8 cellular contexts compared by ENCODE assay signal in the genomic region with DNA sequence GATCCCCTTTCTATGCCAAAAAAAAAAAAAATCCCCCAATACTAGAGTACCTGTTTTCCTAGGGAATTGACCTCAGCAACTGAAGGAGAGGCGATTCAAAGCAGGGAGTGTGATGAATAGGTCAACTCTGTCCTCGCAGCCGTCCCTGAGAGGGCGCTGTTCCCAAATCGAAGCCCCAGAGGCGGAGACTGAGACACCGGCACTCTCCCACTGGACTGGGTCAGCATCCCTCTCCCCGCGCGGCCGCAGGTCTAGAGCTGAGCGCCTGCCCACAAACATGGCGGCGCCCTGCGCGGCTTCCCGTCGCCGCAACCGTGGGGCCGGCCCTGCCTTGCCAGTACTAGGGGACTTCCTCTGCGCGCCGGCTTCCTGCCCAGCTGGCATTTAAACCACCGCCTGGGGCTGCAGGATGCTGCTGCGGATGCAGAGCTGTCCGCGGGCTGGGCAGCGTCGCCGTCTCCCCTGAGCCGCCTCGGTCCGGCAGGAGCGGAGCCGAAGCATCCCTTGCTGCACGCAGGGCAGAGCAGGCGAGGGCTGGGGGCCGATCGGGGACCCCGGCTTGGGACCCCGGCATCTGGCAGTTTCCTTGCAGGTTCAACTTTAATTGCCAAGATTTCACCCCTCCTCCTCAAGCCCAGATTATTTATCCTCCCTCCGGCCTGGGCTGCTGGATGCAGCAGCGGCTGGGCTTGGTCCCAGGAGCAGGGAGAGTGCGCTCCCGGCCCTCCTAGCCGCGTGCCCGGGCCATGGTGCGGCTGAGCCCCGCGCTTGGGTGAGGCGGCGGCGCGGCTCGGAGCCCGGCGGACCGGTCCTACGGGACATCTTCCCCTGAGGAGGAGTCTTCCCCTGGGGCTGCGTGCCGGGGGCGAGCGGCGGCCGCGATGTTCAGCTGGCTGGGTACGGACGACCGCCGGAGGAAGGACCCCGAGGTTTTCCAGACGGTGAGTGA. TPM values are rescaled to one million over a fixed set of nuclear protein-coding genes. Genes with fewer than 3 reads are reported as not detected.
DNase-seq lines count a peak whose midpoint lies in the region; ATAC-seq and TF ChIP-seq lines count a peak whose summit lies in the region.

A gene (plus strand): TSS at position 412 of the 949 bp plus-strand sequence. CDS start 470 bp downstream, at position 882.

- intact Hi-C loops in PC-9 (cut with micrococcal nuclease; ENCODE audit: unreplicated experiment): loop anchor here (2.0 to 5.0 kb wide), 2 partner anchors 98 to 197 kb away; no protein-coding TSS in a partner anchor
- intact Hi-C loops in activated T-helper 2 cell treated with anti-CD3 and anti-CD28 coated beads, Interferon-gamma antibody, Interleukin-2, Interleukin-4, amounts not matched to agents 10 μg/mL and 5 μg/mL and 100 μg/mL, durations not matched to agents 14 hours and 24 hours and 36 hours (cut with micrococcal nuclease): loop anchor here (5.0 kb wide), 1 partner anchor 88 kb away; no protein-coding TSS in a partner anchor

- no peaks in the 10 kb centered on the region for H3K9me3 ChIP-seq in HUES48 (ENCODE audit: control insufficient read depth, insufficient read depth, low read length)
- H3K9me3 ChIP-seq in PC-9 (ENCODE audit: insufficient read depth, low read depth): no peaks in the 10 kb centered on the region

- H3K27me3 ChIP-seq in HUES48 (ENCODE audit: control insufficient read depth, insufficient read depth, low read length) (peaks cover 8% of the 10 kb centered on the region), PC-9 (ENCODE audit: insufficient read depth, low read depth) (no peaks in the 10 kb centered on the region)

- CTCF ChIA-PET in PC-9 (lab: Charles Lee): interaction anchor here (0.6 kb wide), 2 partner anchors 289 to 1493 kb away, joined by 3 to 4 read pairs; no protein-coding TSS in a partner anchor

- H3K79me2 ChIP-seq in PC-9 (ENCODE audit: low read depth): no peaks in the 10 kb centered on the region

- peak within 1 kb of the TSS; percentile 90 for H3K4me2 ChIP-seq in PC-9

- H3K4me3 Mint-ChIP-seq in activated T-helper 2 cell treated with anti-CD3 and anti-CD28 coated beads, Interferon-gamma antibody, Interleukin-2, Interleukin-4, amounts not matched to agents 10 μg/mL and 5 μg/mL and 100 μg/mL, durations not matched to agents 14 hours and 24 hours and 36 hours (ENCODE audit: low read depth): peak within 1 kb of the TSS; percentile 69
- H3K4me3 Mint-ChIP-seq in natural killer cell treated with Interleukin-12 subunit alpha and Interleukin-12 subunit beta and Interleukin-15 and Interleukin-18, amount 100 ng/mL, for 72 hours: peak within 1 kb of the TSS; percentile 73

- peaks cover 9% of the 10 kb centered on the region for H3K4me1 Mint-ChIP-seq in activated T-helper 2 cell treated with anti-CD3 and anti-CD28 coated beads, Interferon-gamma antibody, Interleukin-2, Interleukin-4, amounts not matched to agents 10 μg/mL and 5 μg/mL and 100 μg/mL, durations not matched to agents 14 hours and 24 hours and 36 hours (ENCODE audit: low read depth)
- peaks cover 17 to 19% of the 10 kb centered on the region in 2 donors for H3K4me1 Mint-ChIP-seq in natural killer cell treated with Interleukin-12 subunit alpha and Interleukin-12 subunit beta and Interleukin-15 and Interleukin-18, amount 100 ng/mL, for 72 hours (ENCODE audit: low read depth in 2 of 2)

- TSS peak; percentile 22 for BruUV-seq in PC-9 (replicated peaks; lab: Mats Ljungman, UMichigan)

- TF ChIP-seq CTCF in PC-9 (conservative IDR thresholded peaks at IDR 0.05) (peak; percentile 73), fibroblast of pulmonary artery (IDR thresholded peaks at IDR 0.05; ENCODE audit: low read length, missing control alignments) (peak; percentile 66)

- H3K9me2 ChIP-seq in PC-9 (ENCODE audit: insufficient read depth): no peaks in the 10 kb centered on the region

- H2AFZ ChIP-seq in PC-9: peak within 1 kb of the TSS; percentile 81

- H3F3A ChIP-seq in PC-9 (ENCODE audit: insufficient read depth, low read depth): peaks cover 10% of the 10 kb centered on the region; the same call in 1 of the 2 replicates

- H3K27me3 Mint-ChIP-seq in activated T-helper 2 cell treated with anti-CD3 and anti-CD28 coated beads, Interferon-gamma antibody, Interleukin-2, Interleukin-4, amounts not matched to agents 10 μg/mL and 5 μg/mL and 100 μg/mL, durations not matched to agents 14 hours and 24 hours and 36 hours (ENCODE audit: low read depth): peaks cover 18% of the 10 kb centered on the region
- H3K27me3 Mint-ChIP-seq in natural killer cell treated with Interleukin-12 subunit alpha and Interleukin-12 subunit beta and Interleukin-15 and Interleukin-18, amount 100 ng/mL, for 72 hours: peaks cover 0 to 17% of the 10 kb centered on the region in 2 donors

- POLR2A ChIA-PET in PC-9 (lab: Charles Lee; ENCODE audit: unreplicated experiment): no interaction called here

- peak; percentile 96 for DNase-seq in COLO668 (lab: John Stamatoyannopoulos, UW; ENCODE audit: unreplicated experiment)
- peak; percentile 69 to 82 for DNase-seq in PC-9
- DNase-seq in activated T-helper 2 cell treated with anti-CD3 and anti-CD28 coated beads, Interferon-gamma antibody, Interleukin-2, Interleukin-4, amounts not matched to agents 10 μg/mL and 5 μg/mL and 100 μg/mL, durations not matched to agents 14 hours and 24 hours and 36 hours (ENCODE audit: low spot score): peak; percentile 72
- peak; percentile 87 for DNase-seq in fibroblast of pulmonary artery (ENCODE audit: low read depth)
- DNase-seq in natural killer cell treated with Interleukin-12 subunit alpha and Interleukin-12 subunit beta and Interleukin-15 and Interleukin-18, amount 100 ng/mL, for 72 hours (ENCODE audit: low spot score): peak; percentile 91
- peak; percentile 77 for DNase-seq in stimulated activated naive CD4-positive, alpha-beta T cell treated with Interleukin-2 at 50 U/mL for 16 hours (lab: John Stamatoyannopoulos, UW)

- H3K36me3 ChIP-seq in HUES48 (ENCODE audit: control insufficient read depth, insufficient read depth, low read length) (no peaks in the 10 kb centered on the region), PC-9 (ENCODE audit: low read depth) (no peaks in the 10 kb centered on the region)

- ATAC-seq in GM21381 (IDR thresholded peaks at IDR 0.05; ENCODE audit: unreplicated experiment): peak; percentile 99
- ATAC-seq in natural killer cell treated with Interleukin-12 subunit alpha and Interleukin-12 subunit beta and Interleukin-15 and Interleukin-18, amount 100 ng/mL, for 72 hours: peak; percentile 97 to 98

- no peaks in the 10 kb centered on the region for H3K36me3 Mint-ChIP-seq in activated T-helper 2 cell treated with anti-CD3 and anti-CD28 coated beads, Interferon-gamma antibody, Interleukin-2, Interleukin-4, amounts not matched to agents 10 μg/mL and 5 μg/mL and 100 μg/mL, durations not matched to agents 14 hours and 24 hours and 36 hours (ENCODE audit: low read depth)
- H3K36me3 Mint-ChIP-seq in natural killer cell treated with Interleukin-12 subunit alpha and Interleukin-12 subunit beta and Interleukin-15 and Interleukin-18, amount 100 ng/mL, for 72 hours: no peaks in the 10 kb centered on the region

- H3K27ac ChIP-seq in HUES48 (ENCODE audit: low read depth, low read length): peak within 1 kb of the TSS; percentile 23
- H3K27ac ChIP-seq in PC-9: no peak within 1 kb of the TSS

- H3K4me1 ChIP-seq in HUES48 (ENCODE audit: control insufficient read depth, insufficient read depth, low read length) (peaks cover 12% of the 10 kb centered on the region; the same call in 1 of the 2 replicates), PC-9 (replicated peaks; ENCODE audit: insufficient read depth) (peaks cover 10% of the 10 kb centered on the region)

- no peaks in the 10 kb centered on the region for H4K20me1 ChIP-seq in PC-9 (ENCODE audit: insufficient read depth)

- H3K27ac Mint-ChIP-seq in activated T-helper 2 cell treated with anti-CD3 and anti-CD28 coated beads, Interferon-gamma antibody, Interleukin-2, Interleukin-4, amounts not matched to agents 10 μg/mL and 5 μg/mL and 100 μg/mL, durations not matched to agents 14 hours and 24 hours and 36 hours: no peak within 1 kb of the TSS
- H3K27ac Mint-ChIP-seq in natural killer cell treated with Interleukin-12 subunit alpha and Interleukin-12 subunit beta and Interleukin-15 and Interleukin-18, amount 100 ng/mL, for 72 hours: peak within 1 kb of the TSS; percentile 17 to 25

- H3K4me3 ChIP-seq in HUES48 (ENCODE audit: low read depth, low read length): peak within 1 kb of the TSS; percentile 82
- H3K4me3 ChIP-seq in PC-9: peak within 1 kb of the TSS; percentile 62
- peak within 1 kb of the TSS; percentile 67 for H3K4me3 ChIP-seq in fibroblast of pulmonary artery (replicated peaks; ENCODE audit: low read depth, low read length)

- peak within 1 kb of the TSS; percentile 55; the same call in 1 of the 2 replicates for H3K9ac ChIP-seq in HUES48 (ENCODE audit: low read depth, low read length)

- H3K9me3 Mint-ChIP-seq in activated T-helper 2 cell treated with anti-CD3 and anti-CD28 coated beads, Interferon-gamma antibody, Interleukin-2, Interleukin-4, amounts not matched to agents 10 μg/mL and 5 μg/mL and 100 μg/mL, durations not matched to agents 14 hours and 24 hours and 36 hours: no peaks in the 10 kb centered on the region
- H3K9me3 Mint-ChIP-seq in natural killer cell treated with Interleukin-12 subunit alpha and Interleukin-12 subunit beta and Interleukin-15 and Interleukin-18, amount 100 ng/mL, for 72 hours: no peaks in the 10 kb centered on the region

RNA-seq across cellular contexts. Expression of the gene that starts here (rescaled TPM):
- total RNA-seq in PC-9 (2021): 1.8 and 1.9 TPM in 2 replicates
- total RNA-seq in activated T-helper 2 cell treated with anti-CD3 and anti-CD28 coated beads, Interferon-gamma antibody, Interleukin-2, Interleukin-4, amounts not matched to agents 10 μg/mL and 5 μg/mL and 100 μg/mL, durations not matched to agents 14 hours and 24 hours and 36 hours: 1.6 and 2.0 TPM in 2 replicates
- total RNA-seq in natural killer cell treated with Interleukin-12 subunit alpha and Interleukin-12 subunit beta and Interleukin-15 and Interleukin-18, amount 100 ng/mL, for 72 hours: 1 to 10 TPM; 1.7 to 2.9 TPM
